ENCODE assay signal across 1 cellular context in the genomic region with DNA sequence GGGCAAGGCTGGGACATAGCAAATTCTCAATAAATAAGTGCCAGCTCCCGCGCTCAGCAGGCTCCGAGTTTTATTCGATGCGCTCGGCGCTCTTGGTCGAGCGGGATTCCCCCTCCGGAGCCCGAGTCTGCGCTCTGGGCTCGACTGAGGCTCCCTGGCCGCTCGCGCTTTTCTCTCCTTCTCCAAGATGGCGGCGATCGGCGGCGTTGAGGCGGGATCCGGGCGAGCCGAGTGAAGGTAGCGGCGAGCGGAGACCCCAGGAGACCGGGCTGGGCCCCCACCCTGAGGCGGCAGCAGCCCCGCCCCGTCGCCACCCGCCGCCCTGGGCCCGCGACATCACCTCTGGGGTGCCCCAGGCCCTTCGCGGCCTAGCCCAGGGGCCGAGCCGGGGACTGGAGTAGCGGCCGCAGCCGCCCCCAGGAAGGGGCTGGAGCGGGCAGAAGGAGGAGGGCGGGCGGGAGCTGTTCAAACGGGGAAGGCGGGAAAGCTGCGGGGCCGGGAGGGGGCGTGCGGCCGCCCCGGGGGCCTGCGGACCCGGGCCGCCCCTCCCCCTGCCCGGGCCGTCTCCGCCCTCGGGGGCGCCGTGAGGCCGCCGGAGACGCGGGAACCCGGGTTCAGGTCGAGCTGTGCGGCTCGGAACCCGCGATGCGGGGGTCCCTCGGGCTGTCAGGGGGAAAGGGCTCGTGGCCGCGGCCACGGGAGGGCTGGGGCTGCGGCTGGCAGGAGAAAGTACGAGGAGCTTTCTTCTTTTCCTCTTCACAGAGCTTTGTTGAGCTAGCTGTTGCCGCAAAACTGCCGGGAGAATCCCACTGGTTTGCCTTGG.
TF ChIP-seq lines count a peak whose summit lies in the region.

A gene with protein sequence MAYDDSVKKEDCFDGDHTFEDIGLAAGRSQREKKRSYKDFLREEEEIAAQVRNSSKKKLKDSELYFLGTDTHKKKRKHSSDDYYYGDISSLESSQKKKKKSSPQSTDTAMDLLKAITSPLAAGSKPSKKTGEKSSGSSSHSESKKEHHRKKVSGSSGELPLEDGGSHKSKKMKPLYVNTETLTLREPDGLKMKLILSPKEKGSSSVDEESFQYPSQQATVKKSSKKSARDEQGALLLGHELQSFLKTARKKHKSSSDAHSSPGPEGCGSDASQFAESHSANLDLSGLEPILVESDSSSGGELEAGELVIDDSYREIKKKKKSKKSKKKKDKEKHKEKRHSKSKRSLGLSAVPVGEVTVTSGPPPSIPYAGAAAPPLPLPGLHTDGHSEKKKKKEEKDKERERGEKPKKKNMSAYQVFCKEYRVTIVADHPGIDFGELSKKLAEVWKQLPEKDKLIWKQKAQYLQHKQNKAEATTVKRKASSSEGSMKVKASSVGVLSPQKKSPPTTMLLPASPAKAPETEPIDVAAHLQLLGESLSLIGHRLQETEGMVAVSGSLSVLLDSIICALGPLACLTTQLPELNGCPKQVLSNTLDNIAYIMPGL (plus strand): TSS at position 173 of the 823 bp plus-strand sequence. CDS start 4,898 bp downstream, outside the sequence.

TF ChIP-seq in HepG2, 621 proteins besides CTCF, POLR2A, EP300 and RAD21 (continued from another document and continues in another):
- TF ChIP-seq, protein P1, sequence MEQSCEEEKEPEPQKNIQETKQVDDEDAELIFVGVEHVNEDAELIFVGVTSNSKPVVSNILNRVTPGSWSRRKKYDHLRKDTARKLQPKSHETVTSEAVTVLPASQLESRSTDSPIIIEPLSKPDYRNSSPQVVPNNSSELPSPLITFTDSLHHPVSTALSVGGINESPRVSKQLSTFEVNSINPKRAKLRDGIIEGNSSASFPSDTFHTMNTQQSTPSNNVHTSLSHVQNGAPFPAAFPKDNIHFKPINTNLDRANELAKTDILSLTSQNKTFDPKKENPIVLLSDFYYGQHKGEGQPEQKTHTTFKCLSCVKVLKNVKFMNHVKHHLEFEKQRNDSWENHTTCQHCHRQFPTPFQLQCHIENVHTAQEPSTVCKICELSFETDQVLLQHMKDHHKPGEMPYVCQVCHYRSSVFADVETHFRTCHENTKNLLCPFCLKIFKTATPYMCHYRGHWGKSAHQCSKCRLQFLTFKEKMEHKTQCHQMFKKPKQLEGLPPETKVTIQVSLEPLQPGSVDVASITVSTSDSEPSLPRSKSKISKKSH (CRISPR knock-in tag; IDR thresholded peaks at IDR 0.05; ENCODE audit: borderline replicate concordance), result no peak
- TF ChIP-seq CBX5 (CRISPR knock-in tag; IDR thresholded peaks at IDR 0.05; ENCODE audit: borderline replicate concordance) (no peak; the same call in 1 of the 2 replicates), SIN3B (IDR thresholded peaks at IDR 0.05; ENCODE audit: low read length) (no peak), ZSCAN31 (CRISPR knock-in tag; IDR thresholded peaks at IDR 0.05; ENCODE audit: low read depth) (no peak), TOE1 (CRISPR knock-in tag; IDR thresholded peaks at IDR 0.05) (no peak), ZNF263 (CRISPR knock-in tag; IDR thresholded peaks at IDR 0.05) (peak; percentile 53; the same call in 1 of the 2 replicates), MEF2D (CRISPR knock-in tag; IDR thresholded peaks at IDR 0.05) (no peak), MAFF (IDR thresholded peaks at IDR 0.05; ENCODE audit: low read depth, low read length) (no peak), NR2C2 (CRISPR knock-in tag; IDR thresholded peaks at IDR 0.05; ENCODE audit: borderline replicate concordance) (peak; percentile 53; the same call in 1 of the 2 replicates), HNRNPL (IDR thresholded peaks at IDR 0.05; ENCODE audit: low read depth, low read length) (no peak), EHMT2 (IDR thresholded peaks at IDR 0.05; ENCODE audit: borderline replicate concordance, low read depth, low read length) (no peak), RNF2 (conservative IDR thresholded peaks at IDR 0.05; ENCODE audit: low read depth) (no peak), ZNF589 (CRISPR knock-in tag; conservative IDR thresholded peaks at IDR 0.05) (no peak), ZNF83 (CRISPR knock-in tag; IDR thresholded peaks at IDR 0.05; ENCODE audit: borderline replicate concordance) (peak; percentile 81; the same call in 1 of the 2 replicates), ZNF780A (CRISPR knock-in tag; IDR thresholded peaks at IDR 0.05) (no peak), BRD4 (CRISPR knock-in tag; IDR thresholded peaks at IDR 0.05) (peak; percentile 76; the same call in 1 of the 2 replicates), ZNF598 (CRISPR knock-in tag; IDR thresholded peaks at IDR 0.05; ENCODE audit: borderline replicate concordance) (0 out of 2 replicates have a peak, but pooled peaks have one; percentile 54), ZNF703 (CRISPR knock-in tag; IDR thresholded peaks at IDR 0.05; ENCODE audit: borderline replicate concordance) (no peak), MLLT10 (CRISPR knock-in tag; IDR thresholded peaks at IDR 0.05) (no peak), ZNF468 (CRISPR knock-in tag; IDR thresholded peaks at IDR 0.05) (0 out of 2 replicates have a peak, but pooled peaks have one; percentile 46), ZNF747 (CRISPR knock-in tag; IDR thresholded peaks at IDR 0.05; ENCODE audit: borderline replicate concordance) (no peak; the same call in 1 of the 2 replicates), ZNF205 (CRISPR knock-in tag; IDR thresholded peaks at IDR 0.05) (no peak; the same call in 1 of the 2 replicates), ZNF891 (CRISPR knock-in tag; IDR thresholded peaks at IDR 0.05) (0 out of 2 replicates have a peak, but pooled peaks have one; percentile 78), ZNF451 (CRISPR knock-in tag; IDR thresholded peaks at IDR 0.05) (no peak), MAFG (CRISPR knock-in tag; IDR thresholded peaks at IDR 0.05) (no peak)
- TF ChIP-seq, protein P2, sequence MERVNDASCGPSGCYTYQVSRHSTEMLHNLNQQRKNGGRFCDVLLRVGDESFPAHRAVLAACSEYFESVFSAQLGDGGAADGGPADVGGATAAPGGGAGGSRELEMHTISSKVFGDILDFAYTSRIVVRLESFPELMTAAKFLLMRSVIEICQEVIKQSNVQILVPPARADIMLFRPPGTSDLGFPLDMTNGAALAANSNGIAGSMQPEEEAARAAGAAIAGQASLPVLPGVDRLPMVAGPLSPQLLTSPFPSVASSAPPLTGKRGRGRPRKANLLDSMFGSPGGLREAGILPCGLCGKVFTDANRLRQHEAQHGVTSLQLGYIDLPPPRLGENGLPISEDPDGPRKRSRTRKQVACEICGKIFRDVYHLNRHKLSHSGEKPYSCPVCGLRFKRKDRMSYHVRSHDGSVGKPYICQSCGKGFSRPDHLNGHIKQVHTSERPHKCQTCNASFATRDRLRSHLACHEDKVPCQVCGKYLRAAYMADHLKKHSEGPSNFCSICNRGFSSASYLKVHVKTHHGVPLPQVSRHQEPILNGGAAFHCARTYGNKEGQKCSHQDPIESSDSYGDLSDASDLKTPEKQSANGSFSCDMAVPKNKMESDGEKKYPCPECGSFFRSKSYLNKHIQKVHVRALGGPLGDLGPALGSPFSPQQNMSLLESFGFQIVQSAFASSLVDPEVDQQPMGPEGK (CRISPR knock-in tag; IDR thresholded peaks at IDR 0.05), result 0 out of 2 replicates have a peak, but pooled peaks have one; percentile 45
- TF ChIP-seq, protein P3, sequence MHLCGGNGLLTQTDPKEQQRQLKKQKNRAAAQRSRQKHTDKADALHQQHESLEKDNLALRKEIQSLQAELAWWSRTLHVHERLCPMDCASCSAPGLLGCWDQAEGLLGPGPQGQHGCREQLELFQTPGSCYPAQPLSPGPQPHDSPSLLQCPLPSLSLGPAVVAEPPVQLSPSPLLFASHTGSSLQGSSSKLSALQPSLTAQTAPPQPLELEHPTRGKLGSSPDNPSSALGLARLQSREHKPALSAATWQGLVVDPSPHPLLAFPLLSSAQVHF (CRISPR knock-in tag; IDR thresholded peaks at IDR 0.05), result peak; percentile 63; the same call in 1 of the 2 replicates
- TF ChIP-seq, protein P4, sequence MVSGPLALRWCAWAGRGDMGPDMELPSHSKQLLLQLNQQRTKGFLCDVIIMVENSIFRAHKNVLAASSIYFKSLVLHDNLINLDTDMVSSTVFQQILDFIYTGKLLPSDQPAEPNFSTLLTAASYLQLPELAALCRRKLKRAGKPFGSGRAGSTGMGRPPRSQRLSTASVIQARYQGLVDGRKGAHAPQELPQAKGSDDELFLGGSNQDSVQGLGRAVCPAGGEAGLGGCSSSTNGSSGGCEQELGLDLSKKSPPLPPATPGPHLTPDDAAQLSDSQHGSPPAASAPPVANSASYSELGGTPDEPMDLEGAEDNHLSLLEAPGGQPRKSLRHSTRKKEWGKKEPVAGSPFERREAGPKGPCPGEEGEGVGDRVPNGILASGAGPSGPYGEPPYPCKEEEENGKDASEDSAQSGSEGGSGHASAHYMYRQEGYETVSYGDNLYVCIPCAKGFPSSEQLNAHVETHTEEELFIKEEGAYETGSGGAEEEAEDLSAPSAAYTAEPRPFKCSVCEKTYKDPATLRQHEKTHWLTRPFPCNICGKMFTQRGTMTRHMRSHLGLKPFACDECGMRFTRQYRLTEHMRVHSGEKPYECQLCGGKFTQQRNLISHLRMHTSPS (CRISPR knock-in tag; IDR thresholded peaks at IDR 0.05; ENCODE audit: low read depth), result no peak
- TF ChIP-seq, protein P5, sequence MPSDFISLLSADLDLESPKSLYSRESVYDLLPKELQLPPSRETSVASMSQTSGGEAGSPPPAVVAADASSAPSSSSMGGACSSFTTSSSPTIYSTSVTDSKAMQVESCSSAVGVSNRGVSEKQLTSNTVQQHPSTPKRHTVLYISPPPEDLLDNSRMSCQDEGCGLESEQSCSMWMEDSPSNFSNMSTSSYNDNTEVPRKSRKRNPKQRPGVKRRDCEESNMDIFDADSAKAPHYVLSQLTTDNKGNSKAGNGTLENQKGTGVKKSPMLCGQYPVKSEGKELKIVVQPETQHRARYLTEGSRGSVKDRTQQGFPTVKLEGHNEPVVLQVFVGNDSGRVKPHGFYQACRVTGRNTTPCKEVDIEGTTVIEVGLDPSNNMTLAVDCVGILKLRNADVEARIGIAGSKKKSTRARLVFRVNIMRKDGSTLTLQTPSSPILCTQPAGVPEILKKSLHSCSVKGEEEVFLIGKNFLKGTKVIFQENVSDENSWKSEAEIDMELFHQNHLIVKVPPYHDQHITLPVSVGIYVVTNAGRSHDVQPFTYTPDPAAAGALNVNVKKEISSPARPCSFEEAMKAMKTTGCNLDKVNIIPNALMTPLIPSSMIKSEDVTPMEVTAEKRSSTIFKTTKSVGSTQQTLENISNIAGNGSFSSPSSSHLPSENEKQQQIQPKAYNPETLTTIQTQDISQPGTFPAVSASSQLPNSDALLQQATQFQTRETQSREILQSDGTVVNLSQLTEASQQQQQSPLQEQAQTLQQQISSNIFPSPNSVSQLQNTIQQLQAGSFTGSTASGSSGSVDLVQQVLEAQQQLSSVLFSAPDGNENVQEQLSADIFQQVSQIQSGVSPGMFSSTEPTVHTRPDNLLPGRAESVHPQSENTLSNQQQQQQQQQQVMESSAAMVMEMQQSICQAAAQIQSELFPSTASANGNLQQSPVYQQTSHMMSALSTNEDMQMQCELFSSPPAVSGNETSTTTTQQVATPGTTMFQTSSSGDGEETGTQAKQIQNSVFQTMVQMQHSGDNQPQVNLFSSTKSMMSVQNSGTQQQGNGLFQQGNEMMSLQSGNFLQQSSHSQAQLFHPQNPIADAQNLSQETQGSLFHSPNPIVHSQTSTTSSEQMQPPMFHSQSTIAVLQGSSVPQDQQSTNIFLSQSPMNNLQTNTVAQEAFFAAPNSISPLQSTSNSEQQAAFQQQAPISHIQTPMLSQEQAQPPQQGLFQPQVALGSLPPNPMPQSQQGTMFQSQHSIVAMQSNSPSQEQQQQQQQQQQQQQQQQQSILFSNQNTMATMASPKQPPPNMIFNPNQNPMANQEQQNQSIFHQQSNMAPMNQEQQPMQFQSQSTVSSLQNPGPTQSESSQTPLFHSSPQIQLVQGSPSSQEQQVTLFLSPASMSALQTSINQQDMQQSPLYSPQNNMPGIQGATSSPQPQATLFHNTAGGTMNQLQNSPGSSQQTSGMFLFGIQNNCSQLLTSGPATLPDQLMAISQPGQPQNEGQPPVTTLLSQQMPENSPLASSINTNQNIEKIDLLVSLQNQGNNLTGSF (CRISPR knock-in tag; IDR thresholded peaks at IDR 0.05), result peak; percentile 69
- TF ChIP-seq, protein P6, sequence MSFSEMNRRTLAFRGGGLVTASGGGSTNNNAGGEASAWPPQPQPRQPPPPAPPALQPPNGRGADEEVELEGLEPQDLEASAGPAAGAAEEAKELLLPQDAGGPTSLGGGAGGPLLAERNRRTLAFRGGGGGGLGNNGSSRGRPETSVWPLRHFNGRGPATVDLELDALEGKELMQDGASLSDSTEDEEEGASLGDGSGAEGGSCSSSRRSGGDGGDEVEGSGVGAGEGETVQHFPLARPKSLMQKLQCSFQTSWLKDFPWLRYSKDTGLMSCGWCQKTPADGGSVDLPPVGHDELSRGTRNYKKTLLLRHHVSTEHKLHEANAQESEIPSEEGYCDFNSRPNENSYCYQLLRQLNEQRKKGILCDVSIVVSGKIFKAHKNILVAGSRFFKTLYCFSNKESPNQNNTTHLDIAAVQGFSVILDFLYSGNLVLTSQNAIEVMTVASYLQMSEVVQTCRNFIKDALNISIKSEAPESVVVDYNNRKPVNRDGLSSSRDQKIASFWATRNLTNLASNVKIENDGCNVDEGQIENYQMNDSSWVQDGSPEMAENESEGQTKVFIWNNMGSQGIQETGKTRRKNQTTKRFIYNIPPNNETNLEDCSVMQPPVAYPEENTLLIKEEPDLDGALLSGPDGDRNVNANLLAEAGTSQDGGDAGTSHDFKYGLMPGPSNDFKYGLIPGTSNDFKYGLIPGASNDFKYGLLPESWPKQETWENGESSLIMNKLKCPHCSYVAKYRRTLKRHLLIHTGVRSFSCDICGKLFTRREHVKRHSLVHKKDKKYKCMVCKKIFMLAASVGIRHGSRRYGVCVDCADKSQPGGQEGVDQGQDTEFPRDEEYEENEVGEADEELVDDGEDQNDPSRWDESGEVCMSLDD (CRISPR knock-in tag; IDR thresholded peaks at IDR 0.05; ENCODE audit: borderline replicate concordance), result peak; percentile 84
- TF ChIP-seq, protein P7, sequence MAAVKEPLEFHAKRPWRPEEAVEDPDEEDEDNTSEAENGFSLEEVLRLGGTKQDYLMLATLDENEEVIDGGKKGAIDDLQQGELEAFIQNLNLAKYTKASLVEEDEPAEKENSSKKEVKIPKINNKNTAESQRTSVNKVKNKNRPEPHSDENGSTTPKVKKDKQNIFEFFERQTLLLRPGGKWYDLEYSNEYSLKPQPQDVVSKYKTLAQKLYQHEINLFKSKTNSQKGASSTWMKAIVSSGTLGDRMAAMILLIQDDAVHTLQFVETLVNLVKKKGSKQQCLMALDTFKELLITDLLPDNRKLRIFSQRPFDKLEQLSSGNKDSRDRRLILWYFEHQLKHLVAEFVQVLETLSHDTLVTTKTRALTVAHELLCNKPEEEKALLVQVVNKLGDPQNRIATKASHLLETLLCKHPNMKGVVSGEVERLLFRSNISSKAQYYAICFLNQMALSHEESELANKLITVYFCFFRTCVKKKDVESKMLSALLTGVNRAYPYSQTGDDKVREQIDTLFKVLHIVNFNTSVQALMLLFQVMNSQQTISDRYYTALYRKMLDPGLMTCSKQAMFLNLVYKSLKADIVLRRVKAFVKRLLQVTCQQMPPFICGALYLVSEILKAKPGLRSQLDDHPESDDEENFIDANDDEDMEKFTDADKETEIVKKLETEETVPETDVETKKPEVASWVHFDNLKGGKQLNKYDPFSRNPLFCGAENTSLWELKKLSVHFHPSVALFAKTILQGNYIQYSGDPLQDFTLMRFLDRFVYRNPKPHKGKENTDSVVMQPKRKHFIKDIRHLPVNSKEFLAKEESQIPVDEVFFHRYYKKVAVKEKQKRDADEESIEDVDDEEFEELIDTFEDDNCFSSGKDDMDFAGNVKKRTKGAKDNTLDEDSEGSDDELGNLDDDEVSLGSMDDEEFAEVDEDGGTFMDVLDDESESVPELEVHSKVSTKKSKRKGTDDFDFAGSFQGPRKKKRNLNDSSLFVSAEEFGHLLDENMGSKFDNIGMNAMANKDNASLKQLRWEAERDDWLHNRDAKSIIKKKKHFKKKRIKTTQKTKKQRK (IDR thresholded peaks at IDR 0.05; ENCODE audit: low read length), result no peak
